ENCODE assay signal across 10 cellular contexts in the genomic region with DNA sequence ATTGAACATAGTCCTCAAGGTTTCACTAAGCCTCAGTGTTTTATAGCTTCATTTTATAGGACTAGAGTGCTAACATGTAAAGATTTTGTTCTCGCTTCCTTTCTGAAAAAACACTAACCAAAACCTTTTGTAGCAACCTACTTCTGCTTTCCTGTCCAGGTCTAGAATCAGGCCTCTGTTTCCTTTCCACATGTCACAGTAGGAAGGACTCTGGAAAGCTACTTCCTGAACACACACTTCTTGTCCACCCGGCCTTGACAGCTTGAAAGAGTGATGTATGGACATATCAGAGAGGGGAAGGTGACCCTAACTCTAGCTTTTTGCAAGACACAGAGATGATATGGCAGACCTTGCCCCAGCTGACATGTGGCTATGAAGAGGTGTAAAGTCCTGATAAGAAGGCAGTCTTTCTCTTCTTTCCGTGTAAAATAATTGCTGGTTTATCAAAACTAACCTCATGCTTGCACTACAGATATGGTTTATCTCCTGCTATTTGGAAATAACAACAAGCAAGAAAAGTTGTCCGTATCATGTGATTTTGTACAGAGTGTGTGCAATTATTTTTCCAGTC.
A peak's percentile ranks its signal among the peaks of the same experiment; 100 is the strongest.
DNase-seq lines count a peak whose midpoint lies in the region; ATAC-seq and TF ChIP-seq lines count a peak whose summit lies in the region.
"Had no signal": no experiment of that assay in that cellular context is flagged by ENCODE, and none has a peak within 500 bp of the region (broad histone marks: within the 10 kb centered on the region; RNA-seq: fewer than 3 reads in every experiment).

No MANE protein-coding gene starts in this region.

- H3K4me3 Mint-ChIP-seq in natural killer cell treated with Interleukin-12 subunit alpha and Interleukin-12 subunit beta and Interleukin-15 and Interleukin-18, amount 100 ng/mL, for 72 hours = no peak overlapping the region

- no peaks in the 10 kb centered on the region for H3K79me2 ChIP-seq in osteoblast (ENCODE audit: insufficient read depth, low read length)

- no peak overlapping the region for H3K4me3 ChIP-seq in NB4 (ENCODE audit: low read depth, low read length)
- H3K4me3 ChIP-seq in osteoblast (ENCODE audit: insufficient read depth, low read length) = no peak overlapping the region
- H3K4me3 ChIP-seq: skin epidermis had no signal

- H3K9me3 ChIP-seq in osteoblast (ENCODE audit: low read depth, low read length) = no peaks in the 10 kb centered on the region

- H2AFZ ChIP-seq in osteoblast (ENCODE audit: low read length) = no peak overlapping the region

- no peaks in the 10 kb centered on the region for H3K36me3 Mint-ChIP-seq in natural killer cell treated with Interleukin-12 subunit alpha and Interleukin-12 subunit beta and Interleukin-15 and Interleukin-18, amount 100 ng/mL, for 72 hours

- H3K4me2 ChIP-seq in osteoblast (ENCODE audit: insufficient read depth, low read length) = no peak overlapping the region

- ATAC-seq in GM19035 (IDR thresholded peaks at IDR 0.05; ENCODE audit: unreplicated experiment) (peak; percentile 75), HG02852 (IDR thresholded peaks at IDR 0.05; ENCODE audit: unreplicated experiment) (peak; percentile 80)
- no peak for ATAC-seq in natural killer cell treated with Interleukin-12 subunit alpha and Interleukin-12 subunit beta and Interleukin-15 and Interleukin-18, amount 100 ng/mL, for 72 hours

- H3K4me1 Mint-ChIP-seq in natural killer cell treated with Interleukin-12 subunit alpha and Interleukin-12 subunit beta and Interleukin-15 and Interleukin-18, amount 100 ng/mL, for 72 hours (ENCODE audit: low read depth in 2 of 2) = peaks cover 0 to 7% of the 10 kb centered on the region in 2 donors

- no peak overlapping the region for H3K27ac Mint-ChIP-seq in natural killer cell treated with Interleukin-12 subunit alpha and Interleukin-12 subunit beta and Interleukin-15 and Interleukin-18, amount 100 ng/mL, for 72 hours

- H3K4me1 ChIP-seq in osteoblast (ENCODE audit: insufficient read depth, low read length) = peaks cover 9% of the 10 kb centered on the region

- no peaks in the 10 kb centered on the region for H3K9me3 Mint-ChIP-seq in natural killer cell treated with Interleukin-12 subunit alpha and Interleukin-12 subunit beta and Interleukin-15 and Interleukin-18, amount 100 ng/mL, for 72 hours

- TF ChIP-seq CTCF in NB4 (IDR thresholded peaks at IDR 0.05; ENCODE audit: low read depth, low read length) (no peak), osteoblast (IDR thresholded peaks at IDR 0.05; ENCODE audit: extremely low read depth, low read depth, low read length) (no peak)

- DNase-seq in NB4 (ENCODE audit: low read depth) = peak; percentile 34
- DNase-seq in pulmonary artery endothelial cell (ENCODE audit: low read depth, low spot score) = peak; percentile 60
- no peak for DNase-seq in osteoblast (ENCODE audit: insufficient read length, low spot score, missing footprints)
- DNase-seq in caudate nucleus (lab: John Stamatoyannopoulos, UW) = no peak
- no peak for DNase-seq in activated CD4-positive, CD25-positive, alpha-beta regulatory T cell (lab: John Stamatoyannopoulos, UW)
- no peak for DNase-seq in natural killer cell treated with Interleukin-12 subunit alpha and Interleukin-12 subunit beta and Interleukin-15 and Interleukin-18, amount 100 ng/mL, for 72 hours (ENCODE audit: low spot score)
- DNase-seq: NCI-H1417 treated with DMSO at 0.1 percent for 48 hours had no signal

- H3K27me3 ChIP-seq in osteoblast (ENCODE audit: insufficient read depth, low read length) = no peaks in the 10 kb centered on the region

- TF ChIP-seq POLR2A in NB4 (IDR thresholded peaks at IDR 0.05; ENCODE audit: extremely low read depth, insufficient read length) = no peak

- no peak overlapping the region for H3K27ac ChIP-seq in osteoblast (ENCODE audit: low read depth, low read length)
- H3K27ac ChIP-seq in caudate nucleus (ENCODE audit: low read depth, low read length) = no peak overlapping the region
- H3K27ac ChIP-seq: skin epidermis had no signal

- no peaks in the 10 kb centered on the region for H3K27me3 Mint-ChIP-seq in natural killer cell treated with Interleukin-12 subunit alpha and Interleukin-12 subunit beta and Interleukin-15 and Interleukin-18, amount 100 ng/mL, for 72 hours

- no peaks in the 10 kb centered on the region for H4K20me1 ChIP-seq in osteoblast (ENCODE audit: insufficient read depth, low read length)

- no peaks in the 10 kb centered on the region for H3K36me3 ChIP-seq in osteoblast (ENCODE audit: insufficient read depth, low read length)

Comparison
In these comparisons a context has a peak if more than half of its experiments do, and no peak if none do; other contexts are left out.
1. ATAC-seq: peak in GM19035 (single experiment) and HG02852 (single experiment); none in natural killer cell treated with Interleukin-12 subunit alpha and Interleukin-12 subunit beta and Interleukin-15 and Interleukin-18, amount 100 ng/mL, for 72 hours (0 of 2).
2. DNase-seq: peak in NB4 (single experiment) and pulmonary artery endothelial cell (single experiment); none in osteoblast (single experiment), caudate nucleus (0 of 61), activated CD4-positive, CD25-positive, alpha-beta regulatory T cell (0 of 4) and natural killer cell treated with Interleukin-12 subunit alpha and Interleukin-12 subunit beta and Interleukin-15 and Interleukin-18, amount 100 ng/mL, for 72 hours (single experiment).